Comparison of ENCODE assay signal across 16 cellular contexts in the genomic region with DNA sequence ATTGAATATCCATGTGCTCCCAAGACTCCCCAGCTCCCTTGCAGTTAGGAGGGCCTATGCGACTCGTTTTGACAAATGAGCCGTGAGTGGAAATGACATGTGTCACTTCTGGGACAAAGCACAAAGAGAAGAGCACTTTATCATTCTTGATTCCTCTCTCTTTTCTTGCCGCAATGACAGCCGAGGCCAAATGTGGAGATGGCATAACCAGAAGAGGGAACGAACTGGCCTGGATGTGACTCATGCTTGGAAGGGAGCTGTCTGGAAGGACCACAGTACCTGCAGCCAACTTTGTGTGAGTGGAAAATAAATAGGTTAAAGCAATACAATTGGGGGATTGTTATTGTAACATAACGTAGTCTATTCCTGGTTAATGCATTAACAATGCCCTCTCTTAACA. TPM values are rescaled to one million over a fixed set of nuclear protein-coding genes. Genes with fewer than 3 reads are reported as not detected.
DNase-seq lines count a peak whose midpoint lies in the region; ATAC-seq and TF ChIP-seq lines count a peak whose summit lies in the region.
"Had no signal": no experiment of that assay in that cellular context is flagged by ENCODE, and none has a peak within 500 bp of the region (broad histone marks: within the 10 kb centered on the region; RNA-seq: fewer than 3 reads in every experiment).

No MANE protein-coding gene starts in this region.

- DNase-seq in A172 (ENCODE audit: low spot score) (peak; percentile 49), HCEC 1CT (peak; percentile 7), astrocyte of the spinal cord (ENCODE audit: low read depth, low spot score) (peak; percentile 42), myocyte (ENCODE audit: low read depth) (peak; percentile 88), islet precursor cell (no peak), WTC11 (ENCODE audit: low spot score) (no peak), nephron progenitor cell (no peak)
- DNase-seq in activated CD4-positive, CD25-positive, alpha-beta regulatory T cell treated with anti-CD3 and anti-CD28 coated beads, Interleukin-2, amount 50 U/mL, for 72 hours, result no peak
- DNase-seq: activated CD4-positive, alpha-beta T cell treated with anti-CD3 and anti-CD28 coated beads for 4 hours; activated naive CD8-positive, alpha-beta T cell treated with anti-CD3 and anti-CD28 coated beads for 36 hours; activated T-cell treated with anti-CD3 and anti-CD28 coated beads, Interleukin-2, amount 50 U/mL, for 24 hours; erythroblast; NCI-H1417; stimulated activated CD4-positive, alpha-beta T cell treated with anti-CD3 and anti-CD28 coated beads, Interleukin-15, amount 100 ng/mL, for 24 hours; T-helper 2 cell had no signal

- CTCF ChIA-PET in WTC11 (lab: Charles Lee), result no interaction called here

- H3K4me1 Mint-ChIP-seq in WTC11, result peaks cover 13% of the 10 kb centered on the region
- peaks cover 17% of the 10 kb centered on the region for H3K4me1 Mint-ChIP-seq in nephron progenitor cell

- ATAC-seq in WTC11, result no peak

- H3K9me3 Mint-ChIP-seq in WTC11 (no peaks in the 10 kb centered on the region), nephron progenitor cell (no peaks in the 10 kb centered on the region)
- H3K9me3 Mint-ChIP-seq: activated naive CD8-positive, alpha-beta T cell treated with anti-CD3 and anti-CD28 coated beads for 36 hours; activated T-cell treated with anti-CD3 and anti-CD28 coated beads, Interleukin-2, amount 50 U/mL, for 24 hours had no signal

- no peak for TF ChIP-seq CTCF in astrocyte of the spinal cord (IDR thresholded peaks at IDR 0.05; ENCODE audit: low read depth, low read length)
- TF ChIP-seq CTCF in WTC11 (IDR thresholded peaks at IDR 0.05), result no peak
- TF ChIP-seq CTCF in nephron progenitor cell (IDR thresholded peaks at IDR 0.05), result no peak

- POLR2A ChIA-PET in WTC11 (lab: Charles Lee), result interaction anchor here (0.6 kb wide), 1 partner anchor 855 kb away, joined by 4 read pairs; no protein-coding TSS in a partner anchor

- H3K4me3 Mint-ChIP-seq in WTC11, result no peak overlapping the region
- H3K4me3 Mint-ChIP-seq in nephron progenitor cell, result no peak overlapping the region
- H3K4me3 Mint-ChIP-seq: activated naive CD8-positive, alpha-beta T cell treated with anti-CD3 and anti-CD28 coated beads for 36 hours; activated T-cell treated with anti-CD3 and anti-CD28 coated beads, Interleukin-2, amount 50 U/mL, for 24 hours had no signal

- H3K27me3 Mint-ChIP-seq in WTC11 (ENCODE audit: low read depth) (peaks cover 13% of the 10 kb centered on the region), nephron progenitor cell (ENCODE audit: low read depth, poor library complexity) (peaks cover 6% of the 10 kb centered on the region)

- H3K4me3 ChIP-seq in astrocyte of the spinal cord (ENCODE audit: low read depth, low read length), result no peak overlapping the region
- H3K4me3 ChIP-seq: coronary artery had no signal

- H3K36me3 Mint-ChIP-seq in WTC11, result no peaks in the 10 kb centered on the region
- H3K36me3 Mint-ChIP-seq in nephron progenitor cell (ENCODE audit: low read depth), result no peaks in the 10 kb centered on the region
- H3K36me3 Mint-ChIP-seq: activated naive CD8-positive, alpha-beta T cell treated with anti-CD3 and anti-CD28 coated beads for 36 hours had no signal

- H3K27ac Mint-ChIP-seq in WTC11 (no peak overlapping the region), nephron progenitor cell (no peak overlapping the region)
- H3K27ac Mint-ChIP-seq: activated naive CD8-positive, alpha-beta T cell treated with anti-CD3 and anti-CD28 coated beads for 36 hours; activated T-cell treated with anti-CD3 and anti-CD28 coated beads, Interleukin-2, amount 50 U/mL, for 24 hours had no signal

- in situ Hi-C loops in astrocyte of the spinal cord (cut with HindIII; ENCODE audit: low sequenced_read_pairs), result no loop called here

TF ChIP-seq in WTC11, 78 proteins besides CTCF, POLR2A, EP300 and RAD21 (continues in another document):
- TF ChIP-seq JAZF1 (CRISPR knock-in tag; IDR thresholded peaks at IDR 0.05) (no peak), ATF1 (CRISPR knock-in tag; IDR thresholded peaks at IDR 0.05) (no peak), SMAD4 (CRISPR knock-in tag; IDR thresholded peaks at IDR 0.05) (no peak), FOXP1 (CRISPR knock-in tag; IDR thresholded peaks at IDR 0.05; ENCODE audit: borderline replicate concordance) (no peak), SMAD3 (CRISPR knock-in tag; IDR thresholded peaks at IDR 0.05; ENCODE audit: borderline replicate concordance) (no peak), MXD4 (CRISPR knock-in tag; IDR thresholded peaks at IDR 0.05; ENCODE audit: borderline replicate concordance) (no peak), RORB (CRISPR knock-in tag; IDR thresholded peaks at IDR 0.05) (no peak), CREM (CRISPR knock-in tag; IDR thresholded peaks at IDR 0.05) (no peak), ZBTB21 (CRISPR knock-in tag; IDR thresholded peaks at IDR 0.05; ENCODE audit: borderline replicate concordance) (no peak), TCF7 (CRISPR knock-in tag; IDR thresholded peaks at IDR 0.05; ENCODE audit: low read depth) (no peak)
- TF ChIP-seq, protein P1, sequence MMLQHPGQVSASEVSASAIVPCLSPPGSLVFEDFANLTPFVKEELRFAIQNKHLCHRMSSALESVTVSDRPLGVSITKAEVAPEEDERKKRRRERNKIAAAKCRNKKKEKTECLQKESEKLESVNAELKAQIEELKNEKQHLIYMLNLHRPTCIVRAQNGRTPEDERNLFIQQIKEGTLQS (CRISPR knock-in tag; conservative IDR thresholded peaks at IDR 0.05), result no peak
- TF ChIP-seq, protein P2, sequence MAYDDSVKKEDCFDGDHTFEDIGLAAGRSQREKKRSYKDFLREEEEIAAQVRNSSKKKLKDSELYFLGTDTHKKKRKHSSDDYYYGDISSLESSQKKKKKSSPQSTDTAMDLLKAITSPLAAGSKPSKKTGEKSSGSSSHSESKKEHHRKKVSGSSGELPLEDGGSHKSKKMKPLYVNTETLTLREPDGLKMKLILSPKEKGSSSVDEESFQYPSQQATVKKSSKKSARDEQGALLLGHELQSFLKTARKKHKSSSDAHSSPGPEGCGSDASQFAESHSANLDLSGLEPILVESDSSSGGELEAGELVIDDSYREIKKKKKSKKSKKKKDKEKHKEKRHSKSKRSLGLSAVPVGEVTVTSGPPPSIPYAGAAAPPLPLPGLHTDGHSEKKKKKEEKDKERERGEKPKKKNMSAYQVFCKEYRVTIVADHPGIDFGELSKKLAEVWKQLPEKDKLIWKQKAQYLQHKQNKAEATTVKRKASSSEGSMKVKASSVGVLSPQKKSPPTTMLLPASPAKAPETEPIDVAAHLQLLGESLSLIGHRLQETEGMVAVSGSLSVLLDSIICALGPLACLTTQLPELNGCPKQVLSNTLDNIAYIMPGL (CRISPR knock-in tag; IDR thresholded peaks at IDR 0.05), result no peak
- TF ChIP-seq, protein P3, sequence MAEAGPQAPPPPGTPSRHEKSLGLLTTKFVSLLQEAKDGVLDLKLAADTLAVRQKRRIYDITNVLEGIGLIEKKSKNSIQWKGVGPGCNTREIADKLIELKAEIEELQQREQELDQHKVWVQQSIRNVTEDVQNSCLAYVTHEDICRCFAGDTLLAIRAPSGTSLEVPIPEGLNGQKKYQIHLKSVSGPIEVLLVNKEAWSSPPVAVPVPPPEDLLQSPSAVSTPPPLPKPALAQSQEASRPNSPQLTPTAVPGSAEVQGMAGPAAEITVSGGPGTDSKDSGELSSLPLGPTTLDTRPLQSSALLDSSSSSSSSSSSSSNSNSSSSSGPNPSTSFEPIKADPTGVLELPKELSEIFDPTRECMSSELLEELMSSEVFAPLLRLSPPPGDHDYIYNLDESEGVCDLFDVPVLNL (CRISPR knock-in tag; IDR thresholded peaks at IDR 0.05; ENCODE audit: borderline replicate concordance, low read depth), result no peak
- TF ChIP-seq, protein P4, sequence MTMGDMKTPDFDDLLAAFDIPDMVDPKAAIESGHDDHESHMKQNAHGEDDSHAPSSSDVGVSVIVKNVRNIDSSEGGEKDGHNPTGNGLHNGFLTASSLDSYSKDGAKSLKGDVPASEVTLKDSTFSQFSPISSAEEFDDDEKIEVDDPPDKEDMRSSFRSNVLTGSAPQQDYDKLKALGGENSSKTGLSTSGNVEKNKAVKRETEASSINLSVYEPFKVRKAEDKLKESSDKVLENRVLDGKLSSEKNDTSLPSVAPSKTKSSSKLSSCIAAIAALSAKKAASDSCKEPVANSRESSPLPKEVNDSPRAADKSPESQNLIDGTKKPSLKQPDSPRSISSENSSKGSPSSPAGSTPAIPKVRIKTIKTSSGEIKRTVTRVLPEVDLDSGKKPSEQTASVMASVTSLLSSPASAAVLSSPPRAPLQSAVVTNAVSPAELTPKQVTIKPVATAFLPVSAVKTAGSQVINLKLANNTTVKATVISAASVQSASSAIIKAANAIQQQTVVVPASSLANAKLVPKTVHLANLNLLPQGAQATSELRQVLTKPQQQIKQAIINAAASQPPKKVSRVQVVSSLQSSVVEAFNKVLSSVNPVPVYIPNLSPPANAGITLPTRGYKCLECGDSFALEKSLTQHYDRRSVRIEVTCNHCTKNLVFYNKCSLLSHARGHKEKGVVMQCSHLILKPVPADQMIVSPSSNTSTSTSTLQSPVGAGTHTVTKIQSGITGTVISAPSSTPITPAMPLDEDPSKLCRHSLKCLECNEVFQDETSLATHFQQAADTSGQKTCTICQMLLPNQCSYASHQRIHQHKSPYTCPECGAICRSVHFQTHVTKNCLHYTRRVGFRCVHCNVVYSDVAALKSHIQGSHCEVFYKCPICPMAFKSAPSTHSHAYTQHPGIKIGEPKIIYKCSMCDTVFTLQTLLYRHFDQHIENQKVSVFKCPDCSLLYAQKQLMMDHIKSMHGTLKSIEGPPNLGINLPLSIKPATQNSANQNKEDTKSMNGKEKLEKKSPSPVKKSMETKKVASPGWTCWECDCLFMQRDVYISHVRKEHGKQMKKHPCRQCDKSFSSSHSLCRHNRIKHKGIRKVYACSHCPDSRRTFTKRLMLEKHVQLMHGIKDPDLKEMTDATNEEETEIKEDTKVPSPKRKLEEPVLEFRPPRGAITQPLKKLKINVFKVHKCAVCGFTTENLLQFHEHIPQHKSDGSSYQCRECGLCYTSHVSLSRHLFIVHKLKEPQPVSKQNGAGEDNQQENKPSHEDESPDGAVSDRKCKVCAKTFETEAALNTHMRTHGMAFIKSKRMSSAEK (CRISPR knock-in tag; IDR thresholded peaks at IDR 0.05; ENCODE audit: borderline replicate concordance), result no peak

RNA-seq across cellular contexts. Expression of a gene that starts 44.2 kb away (rescaled TPM):
- total RNA-seq in A172 (2014; rRNA removed; shearing (Covaris generic)), result 37.7 and 48.9 TPM in 2 replicates
- 27.4 and 28.2 TPM in 2 replicates for total RNA-seq in myocyte
- 8.2 TPM for polyA plus RNA-seq in myocyte (2012)
- 18.1 to 19.8 TPM (median 19.0 TPM) in 3 replicates for total RNA-seq in WTC11 (2021)

Comparison
In these comparisons a context has a peak if more than half of its experiments do, and no peak if none do; other contexts are left out.
1. DNase-seq: peak in A172 (single experiment), HCEC 1CT (single experiment), astrocyte of the spinal cord (single experiment) and myocyte (single experiment); none in islet precursor cell (single experiment), activated CD4-positive, CD25-positive, alpha-beta regulatory T cell treated with anti-CD3 and anti-CD28 coated beads, Interleukin-2, amount 50 U/mL, for 72 hours (single experiment), WTC11 (single experiment) and nephron progenitor cell (single experiment).